Comparison of ENCODE assay signal across 7 cellular contexts in the genomic region with DNA sequence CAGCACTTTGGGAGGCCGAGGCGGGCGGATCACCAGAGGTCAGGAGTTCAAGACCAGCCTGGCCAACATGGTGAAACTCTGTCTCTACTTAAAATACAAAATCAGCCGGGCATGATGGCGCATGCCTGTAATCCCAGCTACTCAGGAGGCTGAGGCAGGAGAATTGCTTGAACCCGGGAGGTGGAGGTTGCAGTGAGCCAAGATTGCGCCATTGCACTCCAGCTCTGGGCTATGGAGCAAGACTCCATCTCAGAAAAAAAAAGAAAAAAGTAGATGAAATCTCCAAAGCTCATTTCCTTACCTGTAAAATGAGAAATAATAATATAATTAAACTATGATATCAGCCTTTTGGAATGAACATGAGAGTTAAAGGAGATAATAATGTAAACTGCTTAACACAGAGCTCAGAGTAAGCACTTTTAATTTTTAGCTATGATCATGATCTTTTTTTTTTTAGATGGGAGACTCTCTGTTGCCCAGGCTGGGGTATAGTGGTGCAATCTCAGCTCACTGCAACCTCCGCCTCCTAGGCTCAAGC. TPM values are rescaled to one million over a fixed set of nuclear protein-coding genes. Genes with fewer than 3 reads are reported as not detected.
DNase-seq lines count a peak whose midpoint lies in the region; ATAC-seq, FAIRE-seq and TF ChIP-seq lines count a peak whose summit lies in the region.
"Not testable (repeated sequence)": the region's sequence is repeated elsewhere in the genome, so short reads cannot be mapped to it uniquely, and the experiment has no call there.

No MANE protein-coding gene starts in this region.

- not testable (repeated sequence) for TF ChIP-seq POLR2A in A549 (IDR thresholded peaks at IDR 0.05; ENCODE audit: low read length); HCT116 (IDR thresholded peaks at IDR 0.05; ENCODE audit: borderline replicate concordance, extremely low read depth, insufficient read depth, insufficient read length); body of pancreas (IDR thresholded peaks at IDR 0.05)

- not testable (repeated sequence) for FAIRE-seq in A549 (lab: Jason Lieb, UNC)

- peaks cover 27% of the 10 kb centered on the region for H3K4me1 ChIP-seq in A549
- peaks cover 27 to 41% of the 10 kb centered on the region in 2 experiments for H3K4me1 ChIP-seq in HCT116 (ENCODE audit: control insufficient read depth in 1 of 2, insufficient read depth in 2 of 2, low read length in 2 of 2)
- peaks cover 40% of the 10 kb centered on the region for H3K4me1 ChIP-seq in PC-9 (replicated peaks; ENCODE audit: insufficient read depth)
- not testable (repeated sequence) for H3K4me1 ChIP-seq in body of pancreas

- BruUV-seq in HCT116 (replicated peaks; lab: Mats Ljungman, UMichigan); PC-9 (replicated peaks; lab: Mats Ljungman, UMichigan): not testable (repeated sequence)

- not testable (repeated sequence) for H3K27me3 ChIP-seq in HCT116 (ENCODE audit: insufficient read depth, low read length); PC-9 (ENCODE audit: insufficient read depth, low read depth); body of pancreas

- H3K9me3 ChIP-seq in A549; HCT116 (ENCODE audit: control insufficient read depth in 1 of 2, insufficient read depth in 1 of 2, low read depth in 1 of 2, low read length in 2 of 2); PC-9 (ENCODE audit: insufficient read depth, low read depth); body of pancreas: not testable (repeated sequence)

- POLR2A ChIA-PET in A549 (lab: Yijun Ruan, JAX), result interaction anchor here (0.7 to 1.3 kb wide), 3 partner anchors 93 to 228 kb away, joined by 3 to 4 read pairs (median 3); partner anchors contain the start of gene ATP5IF1
- POLR2A ChIA-PET in HCT116 (lab: Charles Lee), result interaction anchor here (0.7 to 2.8 kb wide), 3 partner anchors 12 to 295 kb away, joined by 4 to 14 read pairs (median 8); partner anchors contain the start of genes PHACTR4 and RNU11
- POLR2A ChIA-PET in PC-9 (lab: Charles Lee; ENCODE audit: unreplicated experiment), result interaction anchor here (0.6 to 1.0 kb wide), 5 partner anchors 11 to 521 kb away, joined by 3 to 7 read pairs (median 3); no protein-coding TSS in a partner anchor

- H3K27ac ChIP-seq in A549 (peak overlapping the region; percentile 70 to 89), HCT116 (ENCODE audit: low read depth, low read length) (peak overlapping the region; percentile 94), PC-9 (peak overlapping the region; percentile 90), body of pancreas (peak overlapping the region in 3 of 4 donors; percentile 15 to 67 (median 24)), epithelial cell of prostate (peak overlapping the region; percentile 96)

- H3K79me2 ChIP-seq in HCT116 (ENCODE audit: insufficient read depth, low read length); PC-9 (ENCODE audit: low read depth): not testable (repeated sequence)

- TF ChIP-seq RAD21 in A549 (conservative IDR thresholded peaks at IDR 0.05 in 1 of 2, IDR thresholded peaks at IDR 0.05 in 1 of 2); HCT116 (IDR thresholded peaks at IDR 0.05; ENCODE audit: low read depth): not testable (repeated sequence)

- not testable (repeated sequence) for H3K9ac ChIP-seq in HCT116 (ENCODE audit: low read length)

- H3K4me2 ChIP-seq in A549, result peak overlapping the region; percentile 45
- peak overlapping the region; percentile 68 for H3K4me2 ChIP-seq in HCT116 (ENCODE audit: low read length)
- H3K4me2 ChIP-seq in PC-9, result peak overlapping the region; percentile 57; the same call in 1 of the 2 replicates

- not testable (repeated sequence) for DNase-seq in A549 (ENCODE audit: low read depth in 1 of 2, low spot score in 1 of 2); HCT116 (ENCODE audit: low read depth, low spot score); body of pancreas; epithelial cell of prostate (ENCODE audit: low read depth, low spot score)
- DNase-seq in PC-9 (peak in 1 of 2 experiments; percentile 39), kidney tubule cell (ENCODE audit: low spot score) (peak; percentile 38), posterior vena cava (ENCODE audit: low spot score) (peak; percentile 28)

- not testable (repeated sequence) for H3K4me3 ChIP-seq in A549, PC-9, body of pancreas
- 0 out of 4 replicates have a peak overlapping the region, but pooled peaks of 1 of the 2 experiments have one; percentile 10 for H3K4me3 ChIP-seq in HCT116 (replicated peaks in 1 of 2; ENCODE audit: low read depth in 1 of 2, low read length in 2 of 2)

- not testable (repeated sequence) for TF ChIP-seq CTCF in A549 (IDR thresholded peaks at IDR 0.05); HCT116 (IDR thresholded peaks at IDR 0.05 in 2 of 3, conservative IDR thresholded peaks at IDR 0.05 in 1 of 3; ENCODE audit: borderline replicate concordance in 1 of 3, insufficient read depth in 1 of 3, low read depth in 2 of 3, low read length in 2 of 3); PC-9 (conservative IDR thresholded peaks at IDR 0.05); body of pancreas (IDR thresholded peaks at IDR 0.05)

- peaks cover 23% of the 10 kb centered on the region for H3F3A ChIP-seq in PC-9 (ENCODE audit: insufficient read depth, low read depth)

- not testable (repeated sequence) for H2AFZ ChIP-seq in HCT116 (ENCODE audit: low read depth, low read length, poor library complexity, severe bottlenecking); PC-9

- H3K9me2 ChIP-seq in HCT116 (ENCODE audit: insufficient read depth); PC-9 (ENCODE audit: insufficient read depth): not testable (repeated sequence)

- not testable (repeated sequence) for H4K20me1 ChIP-seq in HCT116 (ENCODE audit: insufficient read depth); PC-9 (ENCODE audit: insufficient read depth)

- RAD21 ChIA-PET in HCT116 (lab: Charles Lee; ENCODE audit: low non-redundant PET in 1 of 2, low total read pairs in 2 of 2, uncharacterized antibody in 2 of 2, unreplicated experiment in 2 of 2), result not testable (repeated sequence)

- not testable (repeated sequence) for ATAC-seq in A549, HCT116, body of pancreas

- 95% methylated on average over 6 of the region's 8 CpGs for WGBS in A549 (ENCODE audit: missing lambda C conversion rate)
- WGBS in body of pancreas, 2 donors, result 90 to 94% methylated on average over 8 of the region's 8 CpGs

- CTCF ChIA-PET in A549 (lab: Yijun Ruan, JAX) (interaction anchor here (0.6 to 2.4 kb wide), 5 partner anchors 9 to 144 kb away, joined by 3 to 16 read pairs (median 3); no protein-coding TSS in a partner anchor), HCT116 (lab: Charles Lee) (interaction anchor here (2.1 kb wide), 1 partner anchor 10 kb away, joined by 5 read pairs; no protein-coding TSS in a partner anchor), PC-9 (lab: Charles Lee) (interaction anchor here (0.6 to 1.7 kb wide), 2 partner anchors 105 to 283 kb away, joined by 4 to 6 read pairs; no protein-coding TSS in a partner anchor)

- not testable (repeated sequence) for TF ChIP-seq EP300 in A549 (IDR thresholded peaks at IDR 0.05)

- H3K36me3 ChIP-seq in HCT116 (ENCODE audit: control insufficient read depth in 1 of 2, insufficient read depth in 2 of 2, low read length in 2 of 2); PC-9 (ENCODE audit: low read depth); body of pancreas (replicated peaks in 1 of 2; ENCODE audit: insufficient read depth in 1 of 2, low read depth in 2 of 2): not testable (repeated sequence)

- intact Hi-C loops in HCT116 (cut with micrococcal nuclease), result loop anchor here (5.0 kb wide), 1 partner anchor 106 kb away; no protein-coding TSS in a partner anchor
- intact Hi-C loops in PC-9 (cut with micrococcal nuclease; ENCODE audit: unreplicated experiment), result loop anchor here (10.0 kb wide), 1 partner anchor 521 kb away; no protein-coding TSS in a partner anchor
- intact Hi-C loops in body of pancreas (cut with DNase I), result not testable (repeated sequence)
- intact Hi-C loops in posterior vena cava (cut with DNase I), result loop anchor here in 1 of 2 donors (10.0 kb wide), 1 partner anchor 521 kb away; no protein-coding TSS in a partner anchor

RNA-seq across cellular contexts. Expression of gene PHACTR4, which starts 16.2 kb away (rescaled TPM):
- 17.4 and 32.1 TPM in 2 replicates for polyA plus RNA-seq in A549 (2011; rRNA removed)
- polyA plus RNA-seq in A549 (2012; cell fraction: cytosol; rRNA removed), result 9.3 and 10.8 TPM in 2 replicates
- 7.4 and 16.4 TPM in 2 replicates for polyA plus RNA-seq in A549 (2012; cell fraction: nucleus; rRNA removed)
- 25.0 to 25.4 TPM (median 25.1 TPM) in 3 replicates for polyA plus RNA-seq in A549 (2017; fragmentation: RNase III; extraction: RNeasy Plus Mini Kit Qiagen cat#74134 plus additional on column Dnase treatment)
- 19.9 and 23.3 TPM in 2 replicates for polyA minus RNA-seq in A549 (2011; rRNA and poly(A)+ RNA removed)
- 36.0 TPM for total RNA-seq in HCT116 (2021; ENCODE audit: unreplicated experiment)
- polyA plus RNA-seq in HCT116 (2012), result 16.4 and 21.8 TPM in 2 replicates
- 33.2 and 45.1 TPM in 2 replicates for total RNA-seq in PC-9 (2021)
- 10 to 100 TPM; 14.5 to 32.6 TPM for total RNA-seq in body of pancreas
- total RNA-seq in posterior vena cava, result 10 to 100 TPM; 21.7 to 25.9 TPM

RNA-seq across cellular contexts. Expression of gene MED18, which starts 24.5 kb away (rescaled TPM):
- polyA plus RNA-seq in A549 (2011; rRNA removed) (20.3 and 22.2 TPM in 2 replicates), A549 (2017; fragmentation: RNase III; extraction: RNeasy Plus Mini Kit Qiagen cat#74134 plus additional on column Dnase treatment) (13.7 to 15.4 TPM (median 14.5 TPM) in 3 replicates)
- polyA plus RNA-seq in A549 (2012; cell fraction: cytosol; rRNA removed), result 9.6 and 10.3 TPM in 2 replicates
- polyA plus RNA-seq in A549 (2012; cell fraction: nucleus; rRNA removed), result 10.2 and 11.3 TPM in 2 replicates
- polyA minus RNA-seq in A549 (2011; rRNA and poly(A)+ RNA removed), result 42.6 and 63.6 TPM in 2 replicates
- total RNA-seq in HCT116 (2021; ENCODE audit: unreplicated experiment) (23.8 TPM), PC-9 (2021) (18.9 and 21.9 TPM in 2 replicates), body of pancreas (10 to 100 TPM in 1 of 2 donors, 1 to 10 TPM in 1; 7.3 to 10.5 TPM), posterior vena cava (10 to 100 TPM in 1 of 2 donors, 1 to 10 TPM in 1; 9.5 to 10.7 TPM)
- 25.2 and 30.3 TPM in 2 replicates for polyA plus RNA-seq in HCT116 (2012)

Comparison
In these comparisons a context has a peak if more than half of its experiments do, and no peak if none do; other contexts are left out.
1. H3K27ac ChIP-seq: peak in every context shown above with its lines; median percentile 96 in epithelial cell of prostate; 94 in HCT116; 90 in PC-9; 80 in A549; 24 in body of pancreas.